Comparison of ENCODE assay signal across 1 cellular context in the genomic region with DNA sequence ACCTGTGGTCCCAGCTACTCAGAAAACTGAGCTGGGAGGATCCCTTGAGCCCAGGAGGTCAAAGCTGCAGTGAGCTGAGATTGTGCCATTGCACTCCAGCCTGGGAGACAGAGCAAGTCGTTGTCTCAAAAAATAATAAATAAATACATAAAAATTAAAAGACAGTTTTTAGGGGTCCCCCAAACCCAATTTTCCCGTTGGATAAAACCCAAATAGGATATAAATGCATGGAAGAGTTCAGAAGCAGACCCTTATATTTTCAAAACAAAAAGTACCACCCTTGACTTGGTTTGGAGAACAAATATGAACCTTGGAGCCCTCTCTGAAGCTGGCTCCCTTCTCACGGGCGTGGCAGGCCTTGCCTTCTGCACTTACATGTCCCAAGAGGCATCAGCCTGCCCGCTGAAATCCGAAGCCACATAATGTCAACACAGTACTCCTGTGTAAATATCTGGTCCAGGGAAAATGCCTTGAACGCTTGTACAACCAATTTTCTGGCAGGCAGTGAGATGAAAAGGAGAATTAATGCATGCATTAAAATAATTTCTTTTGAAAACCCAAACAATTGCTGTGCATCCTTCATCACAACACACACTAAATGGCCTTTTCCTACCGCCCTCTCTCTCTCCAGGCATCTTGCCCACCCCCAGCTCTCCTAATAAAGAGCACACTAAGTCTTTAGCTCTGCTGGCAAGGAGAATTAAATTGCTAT.
TF ChIP-seq lines count a peak whose summit lies in the region.

No MANE protein-coding gene starts in this region.

TF ChIP-seq in HEK293, 187 proteins besides CTCF, POLR2A, EP300 and RAD21 (continued from another document and continues in another):
- TF ChIP-seq, protein P1, sequence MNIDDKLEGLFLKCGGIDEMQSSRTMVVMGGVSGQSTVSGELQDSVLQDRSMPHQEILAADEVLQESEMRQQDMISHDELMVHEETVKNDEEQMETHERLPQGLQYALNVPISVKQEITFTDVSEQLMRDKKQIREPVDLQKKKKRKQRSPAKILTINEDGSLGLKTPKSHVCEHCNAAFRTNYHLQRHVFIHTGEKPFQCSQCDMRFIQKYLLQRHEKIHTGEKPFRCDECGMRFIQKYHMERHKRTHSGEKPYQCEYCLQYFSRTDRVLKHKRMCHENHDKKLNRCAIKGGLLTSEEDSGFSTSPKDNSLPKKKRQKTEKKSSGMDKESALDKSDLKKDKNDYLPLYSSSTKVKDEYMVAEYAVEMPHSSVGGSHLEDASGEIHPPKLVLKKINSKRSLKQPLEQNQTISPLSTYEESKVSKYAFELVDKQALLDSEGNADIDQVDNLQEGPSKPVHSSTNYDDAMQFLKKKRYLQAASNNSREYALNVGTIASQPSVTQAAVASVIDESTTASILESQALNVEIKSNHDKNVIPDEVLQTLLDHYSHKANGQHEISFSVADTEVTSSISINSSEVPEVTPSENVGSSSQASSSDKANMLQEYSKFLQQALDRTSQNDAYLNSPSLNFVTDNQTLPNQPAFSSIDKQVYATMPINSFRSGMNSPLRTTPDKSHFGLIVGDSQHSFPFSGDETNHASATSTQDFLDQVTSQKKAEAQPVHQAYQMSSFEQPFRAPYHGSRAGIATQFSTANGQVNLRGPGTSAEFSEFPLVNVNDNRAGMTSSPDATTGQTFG (tag by site-specific recombination; IDR thresholded peaks at IDR 0.05; ENCODE audit: borderline replicate concordance), result no peak
- TF ChIP-seq ZNF24 (tag by site-specific recombination; IDR thresholded peaks at IDR 0.05) (no peak), GLIS1 (tag by site-specific recombination; IDR thresholded peaks at IDR 0.05) (no peak), ZNF10 (tag by site-specific recombination; IDR thresholded peaks at IDR 0.05) (no peak), GLIS2 (tag by site-specific recombination; IDR thresholded peaks at IDR 0.05) (no peak), BCL11B (tag by site-specific recombination; IDR thresholded peaks at IDR 0.05; ENCODE audit: low read depth) (no peak), ZNF16 (tag by site-specific recombination; IDR thresholded peaks at IDR 0.05; ENCODE audit: low read depth) (no peak), ZNF514 (tag by site-specific recombination; IDR thresholded peaks at IDR 0.05) (no peak), SCRT1 (tag by site-specific recombination; IDR thresholded peaks at IDR 0.05; ENCODE audit: borderline replicate concordance) (no peak), GLI2 (tag by site-specific recombination; IDR thresholded peaks at IDR 0.05; ENCODE audit: borderline replicate concordance, low read depth) (no peak), ZNF354C (tag by site-specific recombination; IDR thresholded peaks at IDR 0.05; ENCODE audit: borderline replicate concordance, low read depth) (no peak), ZNF561 (tag by site-specific recombination; IDR thresholded peaks at IDR 0.05; ENCODE audit: borderline replicate concordance) (peak; percentile 70; the same call in 1 of the 2 replicates), HOXD13 (CRISPR knock-in tag; IDR thresholded peaks at IDR 0.05; ENCODE audit: borderline replicate concordance) (no peak), RBAK (tag by site-specific recombination; IDR thresholded peaks at IDR 0.05) (no peak), ZNF664 (tag by site-specific recombination; IDR thresholded peaks at IDR 0.05) (no peak), ZNF707 (tag by site-specific recombination; IDR thresholded peaks at IDR 0.05) (no peak), SALL2 (tag by site-specific recombination; IDR thresholded peaks at IDR 0.05; ENCODE audit: borderline replicate concordance) (no peak), ZFP37 (tag by site-specific recombination; IDR thresholded peaks at IDR 0.05) (no peak), ZNF48 (tag by site-specific recombination; IDR thresholded peaks at IDR 0.05) (no peak), ZNF521 (tag by site-specific recombination; IDR thresholded peaks at IDR 0.05) (no peak), ZNF175 (tag by site-specific recombination; IDR thresholded peaks at IDR 0.05) (no peak), ZNF792 (tag by site-specific recombination; IDR thresholded peaks at IDR 0.05) (no peak), SCRT2 (tag by site-specific recombination; IDR thresholded peaks at IDR 0.05) (no peak), ZNF549 (tag by site-specific recombination; IDR thresholded peaks at IDR 0.05) (no peak), ZNF302 (tag by site-specific recombination; IDR thresholded peaks at IDR 0.05; ENCODE audit: low read depth) (no peak), ZNF585B (tag by site-specific recombination; IDR thresholded peaks at IDR 0.05) (no peak), ZNF544 (tag by site-specific recombination; IDR thresholded peaks at IDR 0.05) (no peak), ZFP41 (tag by site-specific recombination; IDR thresholded peaks at IDR 0.05; ENCODE audit: borderline replicate concordance) (no peak), ZNF138 (tag by site-specific recombination; IDR thresholded peaks at IDR 0.05; ENCODE audit: borderline replicate concordance) (no peak), ZFP3 (tag by site-specific recombination; IDR thresholded peaks at IDR 0.05; ENCODE audit: low read depth) (no peak), ZNF248 (tag by site-specific recombination; IDR thresholded peaks at IDR 0.05) (no peak), ZNF266 (tag by site-specific recombination; IDR thresholded peaks at IDR 0.05; ENCODE audit: low read depth) (no peak), ZNF510 (tag by site-specific recombination; IDR thresholded peaks at IDR 0.05; ENCODE audit: insufficient replicate concordance) (no peak), ZBTB20 (tag by site-specific recombination; IDR thresholded peaks at IDR 0.05) (no peak), ZNF558 (tag by site-specific recombination; IDR thresholded peaks at IDR 0.05) (no peak), ZNF366 (tag by site-specific recombination; conservative IDR thresholded peaks at IDR 0.05) (0 out of 2 replicates have a peak, but pooled peaks have one; percentile 45), OVOL3 (tag by site-specific recombination; IDR thresholded peaks at IDR 0.05) (0 out of 2 replicates have a peak, but pooled peaks have one; percentile 10), REPIN1 (tag by site-specific recombination; IDR thresholded peaks at IDR 0.05; ENCODE audit: low read depth) (no peak), ZNF341 (tag by site-specific recombination; IDR thresholded peaks at IDR 0.05; ENCODE audit: low read depth) (no peak), ZNF670 (tag by site-specific recombination; IDR thresholded peaks at IDR 0.05; ENCODE audit: low read depth) (no peak)
- TF ChIP-seq, protein P2, sequence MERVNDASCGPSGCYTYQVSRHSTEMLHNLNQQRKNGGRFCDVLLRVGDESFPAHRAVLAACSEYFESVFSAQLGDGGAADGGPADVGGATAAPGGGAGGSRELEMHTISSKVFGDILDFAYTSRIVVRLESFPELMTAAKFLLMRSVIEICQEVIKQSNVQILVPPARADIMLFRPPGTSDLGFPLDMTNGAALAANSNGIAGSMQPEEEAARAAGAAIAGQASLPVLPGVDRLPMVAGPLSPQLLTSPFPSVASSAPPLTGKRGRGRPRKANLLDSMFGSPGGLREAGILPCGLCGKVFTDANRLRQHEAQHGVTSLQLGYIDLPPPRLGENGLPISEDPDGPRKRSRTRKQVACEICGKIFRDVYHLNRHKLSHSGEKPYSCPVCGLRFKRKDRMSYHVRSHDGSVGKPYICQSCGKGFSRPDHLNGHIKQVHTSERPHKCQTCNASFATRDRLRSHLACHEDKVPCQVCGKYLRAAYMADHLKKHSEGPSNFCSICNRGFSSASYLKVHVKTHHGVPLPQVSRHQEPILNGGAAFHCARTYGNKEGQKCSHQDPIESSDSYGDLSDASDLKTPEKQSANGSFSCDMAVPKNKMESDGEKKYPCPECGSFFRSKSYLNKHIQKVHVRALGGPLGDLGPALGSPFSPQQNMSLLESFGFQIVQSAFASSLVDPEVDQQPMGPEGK (tag by site-specific recombination; IDR thresholded peaks at IDR 0.05), result peak; percentile 39; the same call in 1 of the 2 replicates
- TF ChIP-seq, protein P3, sequence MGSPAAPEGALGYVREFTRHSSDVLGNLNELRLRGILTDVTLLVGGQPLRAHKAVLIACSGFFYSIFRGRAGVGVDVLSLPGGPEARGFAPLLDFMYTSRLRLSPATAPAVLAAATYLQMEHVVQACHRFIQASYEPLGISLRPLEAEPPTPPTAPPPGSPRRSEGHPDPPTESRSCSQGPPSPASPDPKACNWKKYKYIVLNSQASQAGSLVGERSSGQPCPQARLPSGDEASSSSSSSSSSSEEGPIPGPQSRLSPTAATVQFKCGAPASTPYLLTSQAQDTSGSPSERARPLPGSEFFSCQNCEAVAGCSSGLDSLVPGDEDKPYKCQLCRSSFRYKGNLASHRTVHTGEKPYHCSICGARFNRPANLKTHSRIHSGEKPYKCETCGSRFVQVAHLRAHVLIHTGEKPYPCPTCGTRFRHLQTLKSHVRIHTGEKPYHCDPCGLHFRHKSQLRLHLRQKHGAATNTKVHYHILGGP (tag by site-specific recombination; IDR thresholded peaks at IDR 0.05), result no peak
- TF ChIP-seq, protein P4, sequence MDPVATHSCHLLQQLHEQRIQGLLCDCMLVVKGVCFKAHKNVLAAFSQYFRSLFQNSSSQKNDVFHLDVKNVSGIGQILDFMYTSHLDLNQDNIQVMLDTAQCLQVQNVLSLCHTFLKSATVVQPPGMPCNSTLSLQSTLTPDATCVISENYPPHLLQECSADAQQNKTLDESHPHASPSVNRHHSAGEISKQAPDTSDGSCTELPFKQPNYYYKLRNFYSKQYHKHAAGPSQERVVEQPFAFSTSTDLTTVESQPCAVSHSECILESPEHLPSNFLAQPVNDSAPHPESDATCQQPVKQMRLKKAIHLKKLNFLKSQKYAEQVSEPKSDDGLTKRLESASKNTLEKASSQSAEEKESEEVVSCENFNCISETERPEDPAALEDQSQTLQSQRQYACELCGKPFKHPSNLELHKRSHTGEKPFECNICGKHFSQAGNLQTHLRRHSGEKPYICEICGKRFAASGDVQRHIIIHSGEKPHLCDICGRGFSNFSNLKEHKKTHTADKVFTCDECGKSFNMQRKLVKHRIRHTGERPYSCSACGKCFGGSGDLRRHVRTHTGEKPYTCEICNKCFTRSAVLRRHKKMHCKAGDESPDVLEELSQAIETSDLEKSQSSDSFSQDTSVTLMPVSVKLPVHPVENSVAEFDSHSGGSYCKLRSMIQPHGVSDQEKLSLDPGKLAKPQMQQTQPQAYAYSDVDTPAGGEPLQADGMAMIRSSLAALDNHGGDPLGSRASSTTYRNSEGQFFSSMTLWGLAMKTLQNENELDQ (tag by site-specific recombination; IDR thresholded peaks at IDR 0.05; ENCODE audit: low read depth), result no peak
- TF ChIP-seq, protein P5, sequence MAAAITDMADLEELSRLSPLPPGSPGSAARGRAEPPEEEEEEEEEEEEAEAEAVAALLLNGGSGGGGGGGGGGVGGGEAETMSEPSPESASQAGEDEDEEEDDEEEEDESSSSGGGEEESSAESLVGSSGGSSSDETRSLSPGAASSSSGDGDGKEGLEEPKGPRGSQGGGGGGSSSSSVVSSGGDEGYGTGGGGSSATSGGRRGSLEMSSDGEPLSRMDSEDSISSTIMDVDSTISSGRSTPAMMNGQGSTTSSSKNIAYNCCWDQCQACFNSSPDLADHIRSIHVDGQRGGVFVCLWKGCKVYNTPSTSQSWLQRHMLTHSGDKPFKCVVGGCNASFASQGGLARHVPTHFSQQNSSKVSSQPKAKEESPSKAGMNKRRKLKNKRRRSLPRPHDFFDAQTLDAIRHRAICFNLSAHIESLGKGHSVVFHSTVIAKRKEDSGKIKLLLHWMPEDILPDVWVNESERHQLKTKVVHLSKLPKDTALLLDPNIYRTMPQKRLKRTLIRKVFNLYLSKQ (tag by site-specific recombination; IDR thresholded peaks at IDR 0.05; ENCODE audit: borderline replicate concordance), result no peak
- TF ChIP-seq, protein P6, sequence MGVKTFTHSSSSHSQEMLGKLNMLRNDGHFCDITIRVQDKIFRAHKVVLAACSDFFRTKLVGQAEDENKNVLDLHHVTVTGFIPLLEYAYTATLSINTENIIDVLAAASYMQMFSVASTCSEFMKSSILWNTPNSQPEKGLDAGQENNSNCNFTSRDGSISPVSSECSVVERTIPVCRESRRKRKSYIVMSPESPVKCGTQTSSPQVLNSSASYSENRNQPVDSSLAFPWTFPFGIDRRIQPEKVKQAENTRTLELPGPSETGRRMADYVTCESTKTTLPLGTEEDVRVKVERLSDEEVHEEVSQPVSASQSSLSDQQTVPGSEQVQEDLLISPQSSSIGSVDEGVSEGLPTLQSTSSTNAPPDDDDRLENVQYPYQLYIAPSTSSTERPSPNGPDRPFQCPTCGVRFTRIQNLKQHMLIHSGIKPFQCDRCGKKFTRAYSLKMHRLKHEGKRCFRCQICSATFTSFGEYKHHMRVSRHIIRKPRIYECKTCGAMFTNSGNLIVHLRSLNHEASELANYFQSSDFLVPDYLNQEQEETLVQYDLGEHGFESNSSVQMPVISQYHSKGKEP (tag by site-specific recombination; IDR thresholded peaks at IDR 0.05), result peak; percentile 98
- TF ChIP-seq, protein P7, sequence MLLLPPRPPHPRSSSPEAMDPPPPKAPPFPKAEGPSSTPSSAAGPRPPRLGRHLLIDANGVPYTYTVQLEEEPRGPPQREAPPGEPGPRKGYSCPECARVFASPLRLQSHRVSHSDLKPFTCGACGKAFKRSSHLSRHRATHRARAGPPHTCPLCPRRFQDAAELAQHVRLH (tag by site-specific recombination; IDR thresholded peaks at IDR 0.05), result peak; percentile 78
- TF ChIP-seq, protein P8, sequence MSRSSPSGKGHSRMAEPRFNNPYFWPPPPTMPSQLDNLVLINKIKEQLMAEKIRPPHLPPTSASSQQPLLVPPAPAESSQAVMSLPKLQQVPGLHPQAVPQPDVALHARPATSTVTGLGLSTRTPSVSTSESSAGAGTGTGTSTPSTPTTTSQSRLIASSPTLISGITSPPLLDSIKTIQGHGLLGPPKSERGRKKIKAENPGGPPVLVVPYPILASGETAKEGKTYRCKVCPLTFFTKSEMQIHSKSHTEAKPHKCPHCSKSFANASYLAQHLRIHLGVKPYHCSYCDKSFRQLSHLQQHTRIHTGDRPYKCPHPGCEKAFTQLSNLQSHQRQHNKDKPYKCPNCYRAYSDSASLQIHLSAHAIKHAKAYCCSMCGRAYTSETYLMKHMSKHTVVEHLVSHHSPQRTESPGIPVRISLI (tag by site-specific recombination; IDR thresholded peaks at IDR 0.05), result no peak
- TF ChIP-seq, protein P9, sequence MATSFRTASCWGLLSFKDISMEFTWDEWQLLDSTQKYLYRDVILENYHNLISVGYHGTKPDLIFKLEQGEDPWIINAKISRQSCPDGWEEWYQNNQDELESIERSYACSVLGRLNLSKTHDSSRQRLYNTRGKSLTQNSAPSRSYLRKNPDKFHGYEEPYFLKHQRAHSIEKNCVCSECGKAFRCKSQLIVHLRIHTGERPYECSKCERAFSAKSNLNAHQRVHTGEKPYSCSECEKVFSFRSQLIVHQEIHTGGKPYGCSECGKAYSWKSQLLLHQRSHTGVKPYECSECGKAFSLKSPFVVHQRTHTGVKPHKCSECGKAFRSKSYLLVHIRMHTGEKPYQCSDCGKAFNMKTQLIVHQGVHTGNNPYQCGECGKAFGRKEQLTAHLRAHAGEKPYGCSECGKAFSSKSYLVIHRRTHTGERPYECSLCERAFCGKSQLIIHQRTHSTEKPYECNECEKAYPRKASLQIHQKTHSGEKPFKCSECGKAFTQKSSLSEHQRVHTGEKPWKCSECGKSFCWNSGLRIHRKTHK (tag by site-specific recombination; IDR thresholded peaks at IDR 0.05), result no peak
